Comparison of ENCODE assay signal across 19 cellular contexts in the genomic region with DNA sequence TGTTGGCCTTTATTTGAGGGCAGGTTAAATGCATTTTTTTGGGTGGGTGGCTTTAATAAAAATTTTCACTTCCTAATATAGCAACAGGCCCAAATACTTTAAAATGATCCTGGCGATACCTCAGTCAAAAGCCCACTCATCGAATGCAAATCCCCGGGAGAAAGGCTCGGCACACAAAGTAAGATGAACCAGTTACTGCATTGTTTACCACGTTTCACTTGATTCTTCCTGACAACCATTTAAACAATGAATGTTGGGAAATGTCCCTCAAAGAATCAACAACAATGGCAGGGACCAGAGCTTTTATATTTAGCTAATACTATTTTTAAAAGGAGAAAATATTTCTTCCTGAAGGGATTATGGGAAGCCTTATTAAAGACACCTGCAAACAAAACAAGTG.
"Had no signal": no experiment of that assay in that cellular context is flagged by ENCODE, and none has a peak within 500 bp of the region (broad histone marks: within the 10 kb centered on the region; RNA-seq: fewer than 3 reads in every experiment).

No MANE protein-coding gene starts in this region.

- DNase-seq: cortex of kidney; effector memory CD8-positive, alpha-beta T cell; foreskin melanocyte; hippocampal formation; left colon; left ventricle myocardium superior; naive thymus-derived CD4-positive, alpha-beta T cell; nephron progenitor cell; nucleus accumbens; ovary; right cardiac atrium; small intestine; stimulated activated CD4-positive, alpha-beta T cell treated with anti-CD3 and anti-CD28 coated beads, Interleukin-12 subunit alpha, Interleukin-12 subunit beta, amount 100 ng/mL, for 4 hours; stimulated activated naive CD4-positive, alpha-beta T cell; stomach; substantia nigra; transverse colon had no signal

- H3K4me3 ChIP-seq: lung, ovary, stomach, thoracic aorta, transverse colon had no signal

- H3K27ac ChIP-seq: ovary, thoracic aorta, transverse colon had no signal

- H3K4me1 ChIP-seq: transverse colon had no signal

- H3K36me3 ChIP-seq: ovary, stomach, thoracic aorta, transverse colon had no signal

- ATAC-seq: effector memory CD8-positive, alpha-beta T cell; left colon; left ventricle myocardium superior; naive thymus-derived CD4-positive, alpha-beta T cell; right cardiac atrium had no signal

- H3K9me3 ChIP-seq: ovary, stomach, thoracic aorta, transverse colon had no signal

- H3K27me3 ChIP-seq: ovary, stomach, transverse colon had no signal
